ENCODE assay signal across 11 cellular contexts in the genomic region with DNA sequence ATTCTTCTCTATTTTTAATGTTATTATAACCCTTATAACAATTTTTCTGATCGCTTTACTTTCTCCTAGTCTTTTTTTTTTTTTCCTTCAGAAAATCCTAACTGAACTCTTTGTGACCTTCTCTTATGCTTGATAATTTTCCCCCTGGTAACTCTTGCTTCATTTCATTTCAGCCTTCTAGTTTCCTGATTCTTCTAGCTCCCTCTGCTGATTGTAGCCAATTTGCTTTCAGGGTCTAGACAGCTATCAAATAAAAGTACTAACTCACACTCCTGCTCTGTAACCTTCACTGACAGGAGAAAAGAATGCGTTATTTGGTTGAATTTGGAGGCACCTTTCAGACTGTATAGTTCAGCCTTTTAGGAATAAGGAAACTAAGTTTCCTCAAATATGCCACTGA.
DNase-seq lines count a peak whose midpoint lies in the region; ATAC-seq and TF ChIP-seq lines count a peak whose summit lies in the region.
"Had no signal": no experiment of that assay in that cellular context is flagged by ENCODE, and none has a peak within 500 bp of the region (broad histone marks: within the 10 kb centered on the region; RNA-seq: fewer than 3 reads in every experiment).

No MANE protein-coding gene starts in this region.

- H3K27ac ChIP-seq in brain microvascular endothelial cell, result no peak overlapping the region

- DNase-seq in GM03348 (ENCODE audit: low spot score) (peak; percentile 54), NCI-H1436 (lab: John Stamatoyannopoulos, UW) (peak; percentile 49), brain microvascular endothelial cell (peak; percentile 54), myocyte (ENCODE audit: low read depth) (peak; percentile 55), hepatic stellate cell (ENCODE audit: low spot score) (no peak), NCI-H2029 treated with DMSO at 0.1 percent for 48 hours (lab: John Stamatoyannopoulos, UW) (no peak)
- no peak for DNase-seq in activated T-cell treated with anti-CD3 and anti-CD28 coated beads, Interleukin-2, amount 50 U/mL, for 48 hours
- DNase-seq: activated T-cell treated with anti-CD3 and anti-CD28 coated beads, Interleukin-2, amount 50 U/mL, for 72 hours; SHP77 had no signal

- no peaks in the 10 kb centered on the region for H3K36me3 ChIP-seq in brain microvascular endothelial cell (replicated peaks)
- H3K36me3 ChIP-seq: HAP-1 had no signal

- peak; percentile 55 for TF ChIP-seq CTCF in brain microvascular endothelial cell (IDR thresholded peaks at IDR 0.05; ENCODE audit: low read depth, low read length, missing control alignments)

- no peak overlapping the region for H3K4me3 ChIP-seq in brain microvascular endothelial cell (ENCODE audit: low read depth, low read length)
- H3K4me3 ChIP-seq: HAP-1 had no signal

- in situ Hi-C loops in brain microvascular endothelial cell (cut with HindIII; ENCODE audit: low pct_ligation_motif_present, low sequenced_read_pairs), result no loop called here

- no peaks in the 10 kb centered on the region for H3K27me3 ChIP-seq in brain microvascular endothelial cell (replicated peaks)

- ATAC-seq in GM21825 (IDR thresholded peaks at IDR 0.05; ENCODE audit: unreplicated experiment), result no peak
- ATAC-seq: activated T-cell treated with anti-CD3 and anti-CD28 coated beads, Interleukin-2, amount 50 U/mL, for 72 hours had no signal

Comparison
In these comparisons a context has a peak if more than half of its experiments do, and no peak if none do; other contexts are left out.
1. DNase-seq: peak in GM03348 (single experiment), NCI-H1436 (single experiment), brain microvascular endothelial cell (single experiment) and myocyte (single experiment); none in hepatic stellate cell (single experiment), activated T-cell treated with anti-CD3 and anti-CD28 coated beads, Interleukin-2, amount 50 U/mL, for 48 hours (0 of 2) and NCI-H2029 treated with DMSO at 0.1 percent for 48 hours (single experiment).